Comparison of ENCODE assay signal across 10 cellular contexts in genomic region chr1:43540653-43541071, GRCh38. TPM values are rescaled to one million over a fixed set of nuclear protein-coding genes. Genes with fewer than 3 reads are reported as not detected.
DNase-seq lines count a peak whose midpoint lies in the region; ATAC-seq and TF ChIP-seq lines count a peak whose summit lies in the region.
"Had no signal": no experiment of that assay in that cellular context is flagged by ENCODE, and none has a peak within 500 bp of the region (broad histone marks: within the 10 kb centered on the region; RNA-seq: fewer than 3 reads in every experiment).

No MANE protein-coding gene starts in this region.

- DNase-seq in AG10803 (ENCODE audit: low read depth), result peak; percentile 60
- DNase-seq in body of pancreas, result no peak
- DNase-seq in left lobe of liver (ENCODE audit: low spot score), result peak; percentile 66
- peak; percentile 71 for DNase-seq in putamen (ENCODE audit: low spot score)
- no peak for DNase-seq in NCI-H446 treated with DMSO at 0.1 percent for 48 hours (lab: John Stamatoyannopoulos, UW)
- DNase-seq in COLO829 (ENCODE audit: low spot score), result no peak
- no peak for DNase-seq in LoVo (ENCODE audit: low spot score)
- no peak for DNase-seq in NCI-H146 (lab: John Stamatoyannopoulos, UW)
- DNase-seq: NCI-H2081 treated with DMSO at 0.1 percent for 48 hours, PC-3 had no signal

- H3K36me3 ChIP-seq in body of pancreas (replicated peaks in 1 of 2; ENCODE audit: insufficient read depth in 1 of 2, low read depth in 2 of 2), result no peaks in the 10 kb centered on the region

- TF ChIP-seq CTCF in AG10803 (conservative IDR thresholded peaks at IDR 0.05; ENCODE audit: low read length), result no peak
- TF ChIP-seq CTCF in body of pancreas (IDR thresholded peaks at IDR 0.05), result no peak

- H3K4me1 ChIP-seq in body of pancreas, result peaks cover 88% of the 10 kb centered on the region

- intact Hi-C loops in body of pancreas (cut with DNase I), result no loop called here

- WGBS in body of pancreas, 2 donors, result 76 to 87% methylated on average over 12 to 15 of the region's 15 CpGs

- H3K9me3 ChIP-seq in body of pancreas, result no peaks in the 10 kb centered on the region

- ATAC-seq in body of pancreas (no peak), left lobe of liver (peak; percentile 13)
- ATAC-seq: PC-3 had no signal

- H3K27ac ChIP-seq in body of pancreas, result peak overlapping the region in 3 of 4 donors; percentile 27 to 92 (median 43)

- H3K4me3 ChIP-seq in AG10803 (ENCODE audit: low read length), result no peak overlapping the region
- H3K4me3 ChIP-seq in body of pancreas, result no peak overlapping the region

- TF ChIP-seq POLR2A in body of pancreas (IDR thresholded peaks at IDR 0.05), result no peak

- no peaks in the 10 kb centered on the region for H3K27me3 ChIP-seq in body of pancreas

RNA-seq across cellular contexts. Expression of gene PTPRF, which starts 10.0 kb away (rescaled TPM):
- total RNA-seq in body of pancreas (10 to 100 TPM; 81.7 to 89.0 TPM), left lobe of liver (290 TPM)

Comparison
In these comparisons a context has a peak if more than half of its experiments do, and no peak if none do; other contexts are left out.
1. DNase-seq: peak in AG10803 (single experiment), left lobe of liver (single experiment) and putamen (single experiment); none in body of pancreas (0 of 4), NCI-H446 treated with DMSO at 0.1 percent for 48 hours (single experiment), COLO829 (single experiment), LoVo (single experiment) and NCI-H146 (single experiment).